28 cellular contexts compared by ENCODE assay signal in genomic region chr20:48433178-48433577, GRCh38.
"Had no signal": no experiment of that assay in that cellular context is flagged by ENCODE, and none has a peak within 500 bp of the region (broad histone marks: within the 10 kb centered on the region; RNA-seq: fewer than 3 reads in every experiment).

No MANE protein-coding gene starts in this region.

- H3K79me2 ChIP-seq: parathyroid adenoma had no signal

- H3K27me3 ChIP-seq: neural progenitor cell, ovary, testis, uterus had no signal

- H3K9me3 ChIP-seq: ovary, psoas muscle, suprapubic skin, testis, transverse colon, upper lobe of right lung, uterus had no signal

- H2AFZ ChIP-seq: neural progenitor cell, parathyroid adenoma had no signal

- DNase-seq: natural killer cell; occipital lobe; ovary; posterior cingulate gyrus; psoas muscle; right cardiac atrium; spleen; stimulated activated CD4-positive, alpha-beta T cell treated with anti-CD3 and anti-CD28 coated beads, Interleukin-12 subunit alpha, Interleukin-12 subunit beta, amount 100 ng/mL, for 4 hours; stimulated activated CD4-positive, alpha-beta T cell treated with anti-CD3 and anti-CD28 coated beads, Interleukin-1b, Interleukin-23, amount 100 ng/mL, for 48 hours; stimulated activated CD4-positive, alpha-beta T cell treated with anti-CD3 and anti-CD28 coated beads, Interleukin-4, amount 100 ng/mL, for 1 hour; stimulated activated CD4-positive, alpha-beta T cell treated with anti-CD3 and anti-CD28 coated beads, Interleukin-4, amount 100 ng/mL, for 4 hours; stimulated activated CD8-positive, alpha-beta memory T cell treated with anti-CD3 and anti-CD28 coated beads, Interleukin-4, amount 100 ng/mL, for 48 hours; stimulated activated naive CD4-positive, alpha-beta T cell; stimulated activated naive CD8-positive, alpha-beta T cell treated with anti-CD3 and anti-CD28 coated beads, Interleukin-15, amount 100 ng/mL, for 72 hours; stimulated activated naive CD8-positive, alpha-beta T cell treated with anti-CD3 and anti-CD28 coated beads, Interleukin-15, Interleukin-2, amounts not matched to agents 100 U/mL and 50 U/mL, for 24 hours; substantia nigra; testis; tibial artery; transverse colon; upper lobe of right lung; uterus had no signal

- H3K4me3 ChIP-seq: neural progenitor cell, ovary, psoas muscle, skin epidermis, smooth muscle cell, spleen, suprapubic skin, testis, tibial artery, transverse colon, upper lobe of right lung, uterus had no signal

- H3K9ac ChIP-seq: neural progenitor cell, parathyroid adenoma had no signal

- ATAC-seq: natural killer cell; psoas muscle; right cardiac atrium; sciatic nerve; stimulated activated memory B cell treated with anti-CD40 and anti-IgM and Interleukin-4, amounts not matched to agents 10 μg/mL and 1 μg/mL and 100 μg/mL, for 72 hours; stimulated activated naive CD8-positive, alpha-beta T cell treated with anti-CD3 and anti-CD28 coated beads, Interleukin-15, amount 100 ng/mL, for 72 hours; stimulated activated naive CD8-positive, alpha-beta T cell treated with anti-CD3 and anti-CD28 coated beads, Interleukin-15, Interleukin-2, amounts not matched to agents 100 U/mL and 50 U/mL, for 24 hours; upper lobe of right lung had no signal

- H3K27ac ChIP-seq: neural progenitor cell, ovary, parathyroid adenoma, psoas muscle, skin epidermis, spleen, suprapubic skin, testis, tibial artery, transverse colon, upper lobe of right lung, uterus had no signal

- H3K4me2 ChIP-seq: neural progenitor cell, smooth muscle cell had no signal

- H3K36me3 ChIP-seq: neural progenitor cell, ovary, spleen, suprapubic skin, tibial artery, transverse colon, upper lobe of right lung, uterus had no signal

- H3K4me1 ChIP-seq: neural progenitor cell, parathyroid adenoma, psoas muscle, spleen, suprapubic skin, testis, tibial artery, transverse colon, upper lobe of right lung, uterus had no signal
